1 cellular context compared by ENCODE assay signal in genomic region chr6:53302678-53303360, GRCh38.
TF ChIP-seq lines count a peak whose summit lies in the region.

No MANE protein-coding gene starts in this region.

TF ChIP-seq in GM12878, 131 proteins besides CTCF, POLR2A, EP300 and RAD21 (continued from another document):
- 0 out of 2 replicates have a peak, but pooled peaks have one; percentile 16 for TF ChIP-seq ZNF687 (IDR thresholded peaks at IDR 0.05)
- TF ChIP-seq, protein P1, sequence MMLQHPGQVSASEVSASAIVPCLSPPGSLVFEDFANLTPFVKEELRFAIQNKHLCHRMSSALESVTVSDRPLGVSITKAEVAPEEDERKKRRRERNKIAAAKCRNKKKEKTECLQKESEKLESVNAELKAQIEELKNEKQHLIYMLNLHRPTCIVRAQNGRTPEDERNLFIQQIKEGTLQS (IDR thresholded peaks at IDR 0.05; ENCODE audit: borderline replicate concordance, extremely low read depth, low read depth, low read length) = no peak
TF ChIP-seq in GM12878: peak in this region for 1.
